Comparison of ENCODE assay signal across 8 cellular contexts in genomic region chr20:52493177-52493711, GRCh38.
A peak's percentile ranks its signal among the peaks of the same experiment; 100 is the strongest.
DNase-seq lines count a peak whose midpoint lies in the region; ATAC-seq and TF ChIP-seq lines count a peak whose summit lies in the region.

No MANE protein-coding gene starts in this region.

- H3K27ac Mint-ChIP-seq in activated naive CD4-positive, alpha-beta T cell treated with anti-CD3 and anti-CD28 coated beads, Interleukin-2, amount 10 ng/mL, durations not matched to agents 7 days and 5 days = no peak overlapping the region

- H3K4me3 Mint-ChIP-seq in activated naive CD4-positive, alpha-beta T cell treated with anti-CD3 and anti-CD28 coated beads, Interleukin-2, amount 10 ng/mL, durations not matched to agents 7 days and 5 days = no peak overlapping the region

- H3K4me1 Mint-ChIP-seq in activated naive CD4-positive, alpha-beta T cell treated with anti-CD3 and anti-CD28 coated beads, Interleukin-2, amount 10 ng/mL, durations not matched to agents 7 days and 5 days = peaks cover 19% of the 10 kb centered on the region

- no peak for TF ChIP-seq CTCF in AG10803 (conservative IDR thresholded peaks at IDR 0.05; ENCODE audit: low read length)

- no peaks in the 10 kb centered on the region for H3K36me3 Mint-ChIP-seq in activated naive CD4-positive, alpha-beta T cell treated with anti-CD3 and anti-CD28 coated beads, Interleukin-2, amount 10 ng/mL, durations not matched to agents 7 days and 5 days

- ATAC-seq in GM19351 (IDR thresholded peaks at IDR 0.05; ENCODE audit: unreplicated experiment) (no peak), HG03439 (IDR thresholded peaks at IDR 0.05; ENCODE audit: unreplicated experiment) (no peak), HG03025 (IDR thresholded peaks at IDR 0.05; ENCODE audit: low FRiP score, unreplicated experiment) (no peak)

- H3K9me3 Mint-ChIP-seq in activated naive CD4-positive, alpha-beta T cell treated with anti-CD3 and anti-CD28 coated beads, Interleukin-2, amount 10 ng/mL, durations not matched to agents 7 days and 5 days = peaks cover 3% of the 10 kb centered on the region

- DNase-seq in AG10803 (ENCODE audit: low read depth) = peak; percentile 66
- peak; percentile 60 for DNase-seq in NCI-H1436 treated with DMSO at 0.1 percent for 48 hours (lab: John Stamatoyannopoulos, UW)
- peak; percentile 23 for DNase-seq in activated naive CD4-positive, alpha-beta T cell treated with anti-CD3 and anti-CD28 coated beads, Interleukin-2, amount 10 ng/mL, durations not matched to agents 7 days and 5 days
- peak; percentile 85 for DNase-seq in kidney tubule cell (ENCODE audit: low spot score)
- no peak for DNase-seq in NCI-H2196 (lab: John Stamatoyannopoulos, UW; ENCODE audit: unreplicated experiment)

- peaks cover 3% of the 10 kb centered on the region for H3K27me3 Mint-ChIP-seq in activated naive CD4-positive, alpha-beta T cell treated with anti-CD3 and anti-CD28 coated beads, Interleukin-2, amount 10 ng/mL, durations not matched to agents 7 days and 5 days

- peak overlapping the region; percentile 43 for H3K4me3 ChIP-seq in AG10803 (ENCODE audit: low read length)

- CTCF ChIA-PET in activated naive CD4-positive, alpha-beta T cell treated with anti-CD3 and anti-CD28 coated beads, Interleukin-2, amount 10 ng/mL, durations not matched to agents 7 days and 5 days (lab: Charles Lee) = interaction anchor here (0.6 kb wide), 1 partner anchor 79 kb away, joined by 4 read pairs; no protein-coding TSS in a partner anchor
